1 cellular context compared by ENCODE assay signal in the genomic region with DNA sequence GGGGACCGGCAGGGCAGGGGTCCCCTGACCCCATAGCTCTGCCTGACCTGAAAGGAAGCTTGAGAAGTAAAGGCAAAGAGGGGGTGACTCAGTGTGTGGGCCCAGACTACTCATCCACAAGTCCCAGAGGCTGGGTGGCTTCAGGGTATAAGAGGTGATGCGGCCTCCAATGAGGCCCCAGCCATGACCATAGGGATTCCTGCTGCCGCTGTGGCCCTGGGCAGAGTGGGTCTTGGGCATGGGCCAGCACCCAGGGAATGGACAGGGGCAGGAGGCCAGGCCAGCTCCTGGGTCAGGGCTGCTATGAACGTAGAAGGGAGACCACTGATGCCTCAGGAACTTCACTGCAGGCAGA.
TF ChIP-seq lines count a peak whose summit lies in the region.

No MANE protein-coding gene starts in this region.

TF ChIP-seq in IMR-90, 13 proteins besides CTCF, POLR2A, EP300 and RAD21:
- no peak for TF ChIP-seq FOS (IDR thresholded peaks at IDR 0.05; ENCODE audit: low read depth, low read length)
- no peak for TF ChIP-seq MAFK (IDR thresholded peaks at IDR 0.05; ENCODE audit: low read depth, low read length)
- no peak for TF ChIP-seq NFE2L2 (IDR thresholded peaks at IDR 0.05; ENCODE audit: low read depth, low read length)
- no peak for TF ChIP-seq CEBPB (IDR thresholded peaks at IDR 0.05; ENCODE audit: low read depth, low read length)
- TF ChIP-seq RFX5 (IDR thresholded peaks at IDR 0.05; ENCODE audit: low read depth, low read length), result no peak
- TF ChIP-seq MXI1 (IDR thresholded peaks at IDR 0.05; ENCODE audit: borderline replicate concordance, low read depth, low read length), result no peak
- TF ChIP-seq ELK1 (IDR thresholded peaks at IDR 0.05; ENCODE audit: borderline replicate concordance, low read depth, low read length), result no peak
- no peak for TF ChIP-seq USF2 (IDR thresholded peaks at IDR 0.05; ENCODE audit: low read depth, low read length)
- TF ChIP-seq MAZ (IDR thresholded peaks at IDR 0.05; ENCODE audit: borderline replicate concordance, low read depth, low read length), result no peak
- TF ChIP-seq CHD1 (IDR thresholded peaks at IDR 0.05; ENCODE audit: low read depth, low read length), result no peak
- TF ChIP-seq BHLHE40 (IDR thresholded peaks at IDR 0.05; ENCODE audit: low read depth, low read length), result no peak
- no peak for TF ChIP-seq RCOR1 (IDR thresholded peaks at IDR 0.05; ENCODE audit: insufficient replicate concordance, low read length)
